ENCODE assay signal across 1 cellular context in genomic region chr1:91920001-91920400, GRCh38.
TF ChIP-seq lines count a peak whose summit lies in the region.

No MANE protein-coding gene starts in this region.

TF ChIP-seq in endothelial cell of umbilical vein, 7 proteins besides CTCF, POLR2A, EP300 and RAD21:
- TF ChIP-seq MAX (IDR thresholded peaks at IDR 0.05; ENCODE audit: insufficient read depth, insufficient read length) (no peak), EZH2 (IDR thresholded peaks at IDR 0.05; ENCODE audit: borderline replicate concordance, low read depth, low read length, severe bottlenecking) (no peak), JUN (IDR thresholded peaks at IDR 0.05; ENCODE audit: borderline replicate concordance, insufficient read depth, insufficient read length, low read depth) (no peak), FOS (IDR thresholded peaks at IDR 0.05; ENCODE audit: borderline replicate concordance, insufficient read depth, low read length) (no peak), POLR2AphosphoS5 (IDR thresholded peaks at IDR 0.05; ENCODE audit: insufficient read depth, low read depth, low read length) (no peak), MYC (IDR thresholded peaks at IDR 0.05; ENCODE audit: low read depth, low read length) (no peak), GATA2 (IDR thresholded peaks at IDR 0.05; ENCODE audit: insufficient read depth, insufficient read length, low read depth, low read length) (no peak)
